8 cellular contexts compared by ENCODE assay signal in genomic region chr19:51777570-51778460, GRCh38. TPM values are rescaled to one million over a fixed set of nuclear protein-coding genes. Genes with fewer than 3 reads are reported as not detected.
DNase-seq lines count a peak whose midpoint lies in the region; TF ChIP-seq lines count a peak whose summit lies in the region.

No MANE protein-coding gene starts in this region.

- no peak overlapping the region for H3K27ac ChIP-seq in RWPE1
- H3K27ac ChIP-seq in trophoblast cell (ENCODE audit: low read depth, low read length): no peak overlapping the region

- H3K4ac ChIP-seq in trophoblast cell (ENCODE audit: low read depth, low read length): no peak overlapping the region

- H3K23ac ChIP-seq in trophoblast cell (ENCODE audit: low read length): no peak overlapping the region

- H4K12ac ChIP-seq in trophoblast cell (ENCODE audit: low read depth, low read length): no peak overlapping the region

- no peak overlapping the region for H3K9ac ChIP-seq in trophoblast cell (ENCODE audit: low read length)

- H4K91ac ChIP-seq in trophoblast cell (ENCODE audit: low read depth, low read length): peak overlapping the region; percentile 59

- no peak overlapping the region for H3K4me2 ChIP-seq in trophoblast cell (ENCODE audit: low read length)

- H3K9me3 ChIP-seq in trophoblast cell (ENCODE audit: insufficient read depth, low read depth, low read length): peaks cover 2% of the 10 kb centered on the region

- CTCF ChIA-PET in RWPE1 (lab: Yijun Ruan, JAX): interaction anchor here (0.5 to 1.3 kb wide), 19 partner anchors 9 to 1566 kb away, joined by 3 to 8 read pairs (median 3); no protein-coding TSS in a partner anchor

- H2BK5ac ChIP-seq in trophoblast cell (ENCODE audit: low read depth, low read length, poor library complexity): peak overlapping the region; percentile 31

- H3K4me3 ChIP-seq in LNCaP clone FGC (ENCODE audit: low read depth, low read length) (no peak overlapping the region), trophoblast cell (ENCODE audit: low read depth, low read length) (no peak overlapping the region)

- intact Hi-C loops in cardiac septum (cut with DNase I): no loop called here

- H2AK5ac ChIP-seq in trophoblast cell (ENCODE audit: low read length): no peak overlapping the region

- TF ChIP-seq CTCF in LNCaP clone FGC (IDR thresholded peaks at IDR 0.05; ENCODE audit: control insufficient read depth, extremely low read depth, insufficient read depth): peak; percentile 79
- peak; percentile 77 for TF ChIP-seq CTCF in RWPE1 (conservative IDR thresholded peaks at IDR 0.05; ENCODE audit: low read depth)

- H3K18ac ChIP-seq in trophoblast cell (ENCODE audit: low read length): no peak overlapping the region

- H2AFZ ChIP-seq in trophoblast cell (ENCODE audit: insufficient read depth, low read length, poor library complexity): peak overlapping the region; percentile 45

- H3K27me3 ChIP-seq in trophoblast cell (ENCODE audit: insufficient read depth, low read length): no peaks in the 10 kb centered on the region

- H3K79me2 ChIP-seq in trophoblast cell (ENCODE audit: control insufficient read depth, insufficient read depth, low read length, poor library complexity): no peaks in the 10 kb centered on the region

- no peaks in the 10 kb centered on the region for H3K4me1 ChIP-seq in trophoblast cell (ENCODE audit: control insufficient read depth in 1 of 2, insufficient read depth in 2 of 2, low read length in 2 of 2)

- peak overlapping the region; percentile 77 for H3K14ac ChIP-seq in trophoblast cell (ENCODE audit: low read length)

- WGBS in trophoblast cell (ENCODE audit: extremely low coverage, insufficient coverage, insufficient read length): no CpG with 5 or more reads among the region's 23 CpGs

- POLR2A ChIA-PET in RWPE1 (lab: Yijun Ruan, JAX; ENCODE audit: low non-redundant PET): no interaction called here

- H2BK120ac ChIP-seq in trophoblast cell (ENCODE audit: insufficient read depth, low read length, poor library complexity): peak overlapping the region; percentile 69

- H2BK12ac ChIP-seq in trophoblast cell (ENCODE audit: low read length): peak overlapping the region; percentile 81

- H3K36me3 ChIP-seq in trophoblast cell (ENCODE audit: control insufficient read depth in 1 of 2, insufficient read depth in 2 of 2, low read length in 2 of 2): no peaks in the 10 kb centered on the region

- DNase-seq in EH (ENCODE audit: low read depth) (peak; percentile 81), LNCaP clone FGC (ENCODE audit: low read depth) (peak; percentile 67), RWPE1 (ENCODE audit: low spot score) (peak; percentile 50), cardiac septum (ENCODE audit: low spot score) (peak; percentile 84), trophoblast cell (peak; percentile 73 to 94), mesenteric fat pad (ENCODE audit: low spot score) (no peak), cortex of kidney (lab: John Stamatoyannopoulos, UW) (no peak)
- peak; percentile 11 for DNase-seq in activated naive CD8-positive, alpha-beta T cell treated with anti-CD3 and anti-CD28 coated beads, Interleukin-2, amount 50 U/mL, for 16 hours (ENCODE audit: low read depth, low spot score)

- peak overlapping the region; percentile 83 for H4K8ac ChIP-seq in trophoblast cell (ENCODE audit: low read depth, low read length)

- peaks cover 5% of the 10 kb centered on the region for H3K79me1 ChIP-seq in trophoblast cell (ENCODE audit: low read length)

RNA-seq across cellular contexts. Expression of gene FPR2, which starts 16.8 kb away (rescaled TPM):
- total RNA-seq in cardiac septum: 1.4 TPM
- not detected in 2 replicates for polyA plus RNA-seq in trophoblast cell (2013)
- total RNA-seq in mesenteric fat pad: 11.4 TPM

RNA-seq across cellular contexts. Expression of gene FPR3, which starts 17.1 kb away (rescaled TPM):
- 3.2 TPM for total RNA-seq in cardiac septum
- 0.03 and 0.04 TPM in 2 replicates for polyA plus RNA-seq in trophoblast cell (2013)
- total RNA-seq in mesenteric fat pad: 44.5 TPM

RNA-seq across cellular contexts. Expression of gene FPR1, which starts 26.1 kb away (rescaled TPM):
- total RNA-seq in cardiac septum (5.4 TPM), mesenteric fat pad (97.6 TPM)
- polyA plus RNA-seq in trophoblast cell (2013): 0.18 and 0.22 TPM in 2 replicates

RNA-seq across cellular contexts. Expression of gene HAS1, which starts 54.0 kb away (rescaled TPM):
- total RNA-seq in cardiac septum (0.54 TPM), mesenteric fat pad (31.7 TPM)
- polyA plus RNA-seq in trophoblast cell (2013): 0.08 and 0.18 TPM in 2 replicates

Comparison
In these comparisons a context has a peak if more than half of its experiments do, and no peak if none do; other contexts are left out.
1. DNase-seq: peak in EH (single experiment), LNCaP clone FGC (single experiment), RWPE1 (single experiment), activated naive CD8-positive, alpha-beta T cell treated with anti-CD3 and anti-CD28 coated beads, Interleukin-2, amount 50 U/mL, for 16 hours (single experiment), cardiac septum (single experiment) and trophoblast cell (2 of 2); none in mesenteric fat pad (single experiment) and cortex of kidney (single experiment).
2. RNA of gene FPR3, which starts 17.1 kb away (total RNA-seq): 44.5 TPM in mesenteric fat pad (single experiment); 3.2 TPM in cardiac septum (single experiment); every median in the first group is over 10 times any median in the second.
3. RNA of gene FPR1, which starts 26.1 kb away (total RNA-seq): 97.6 TPM in mesenteric fat pad (single experiment); 5.4 TPM in cardiac septum (single experiment); every median in the first group is over 10 times any median in the second.